ENCODE assay signal across 1 cellular context in the genomic region with DNA sequence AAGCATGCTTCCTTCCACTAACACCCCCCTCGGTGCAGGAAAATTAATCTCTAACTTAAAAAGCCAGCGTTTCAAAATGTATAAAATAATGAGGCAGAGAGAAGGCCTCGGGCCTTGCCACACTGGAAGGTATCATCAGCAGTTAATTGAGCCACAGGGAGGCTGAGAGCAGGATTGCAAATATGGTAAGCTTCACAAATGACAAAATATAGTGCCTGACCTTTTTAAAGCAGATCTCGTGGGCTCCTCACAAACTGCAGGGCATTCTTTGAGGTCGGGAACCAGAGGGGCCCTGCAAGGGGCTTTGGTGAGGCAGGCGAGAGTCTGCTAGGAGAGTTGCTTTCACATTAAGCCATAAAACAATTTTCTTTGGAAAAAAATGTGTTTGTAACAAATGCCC.
TF ChIP-seq lines count a peak whose summit lies in the region.

No MANE protein-coding gene starts in this region.

TF ChIP-seq in WTC11, 78 proteins besides CTCF, POLR2A, EP300 and RAD21:
- no peak for TF ChIP-seq TP53 (CRISPR knock-in tag; IDR thresholded peaks at IDR 0.05)
- TF ChIP-seq RORB (CRISPR knock-in tag; IDR thresholded peaks at IDR 0.05), result no peak
- TF ChIP-seq, protein P1, sequence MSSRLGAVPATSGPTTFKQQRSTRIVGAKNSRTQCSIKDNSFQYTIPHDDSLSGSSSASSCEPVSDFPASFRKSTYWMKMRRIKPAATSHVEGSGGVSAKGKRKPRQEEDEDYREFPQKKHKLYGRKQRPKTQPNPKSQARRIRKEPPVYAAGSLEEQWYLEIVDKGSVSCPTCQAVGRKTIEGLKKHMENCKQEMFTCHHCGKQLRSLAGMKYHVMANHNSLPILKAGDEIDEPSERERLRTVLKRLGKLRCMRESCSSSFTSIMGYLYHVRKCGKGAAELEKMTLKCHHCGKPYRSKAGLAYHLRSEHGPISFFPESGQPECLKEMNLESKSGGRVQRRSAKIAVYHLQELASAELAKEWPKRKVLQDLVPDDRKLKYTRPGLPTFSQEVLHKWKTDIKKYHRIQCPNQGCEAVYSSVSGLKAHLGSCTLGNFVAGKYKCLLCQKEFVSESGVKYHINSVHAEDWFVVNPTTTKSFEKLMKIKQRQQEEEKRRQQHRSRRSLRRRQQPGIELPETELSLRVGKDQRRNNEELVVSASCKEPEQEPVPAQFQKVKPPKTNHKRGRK (CRISPR knock-in tag; IDR thresholded peaks at IDR 0.05; ENCODE audit: borderline replicate concordance), result no peak
- TF ChIP-seq, protein P2, sequence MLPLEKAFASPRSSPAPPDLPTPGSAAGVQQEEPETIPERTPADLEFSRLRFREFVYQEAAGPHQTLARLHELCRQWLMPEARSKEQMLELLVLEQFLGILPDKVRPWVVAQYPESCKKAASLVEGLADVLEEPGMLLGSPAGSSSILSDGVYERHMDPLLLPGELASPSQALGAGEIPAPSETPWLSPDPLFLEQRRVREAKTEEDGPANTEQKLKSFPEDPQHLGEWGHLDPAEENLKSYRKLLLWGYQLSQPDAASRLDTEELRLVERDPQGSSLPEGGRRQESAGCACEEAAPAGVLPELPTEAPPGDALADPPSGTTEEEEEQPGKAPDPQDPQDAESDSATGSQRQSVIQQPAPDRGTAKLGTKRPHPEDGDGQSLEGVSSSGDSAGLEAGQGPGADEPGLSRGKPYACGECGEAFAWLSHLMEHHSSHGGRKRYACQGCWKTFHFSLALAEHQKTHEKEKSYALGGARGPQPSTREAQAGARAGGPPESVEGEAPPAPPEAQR (CRISPR knock-in tag; IDR thresholded peaks at IDR 0.05), result no peak
- TF ChIP-seq SP1 (CRISPR knock-in tag; conservative IDR thresholded peaks at IDR 0.05), result no peak
- no peak for TF ChIP-seq TCF7 (CRISPR knock-in tag; IDR thresholded peaks at IDR 0.05; ENCODE audit: low read depth)
- no peak for TF ChIP-seq ZNF396 (CRISPR knock-in tag; IDR thresholded peaks at IDR 0.05; ENCODE audit: borderline replicate concordance)
- no peak for TF ChIP-seq EMX1 (CRISPR knock-in tag; IDR thresholded peaks at IDR 0.05)
- TF ChIP-seq ZNF121 (CRISPR knock-in tag; IDR thresholded peaks at IDR 0.05), result no peak
- no peak for TF ChIP-seq SMAD4 (CRISPR knock-in tag; IDR thresholded peaks at IDR 0.05)
- TF ChIP-seq, protein P3, sequence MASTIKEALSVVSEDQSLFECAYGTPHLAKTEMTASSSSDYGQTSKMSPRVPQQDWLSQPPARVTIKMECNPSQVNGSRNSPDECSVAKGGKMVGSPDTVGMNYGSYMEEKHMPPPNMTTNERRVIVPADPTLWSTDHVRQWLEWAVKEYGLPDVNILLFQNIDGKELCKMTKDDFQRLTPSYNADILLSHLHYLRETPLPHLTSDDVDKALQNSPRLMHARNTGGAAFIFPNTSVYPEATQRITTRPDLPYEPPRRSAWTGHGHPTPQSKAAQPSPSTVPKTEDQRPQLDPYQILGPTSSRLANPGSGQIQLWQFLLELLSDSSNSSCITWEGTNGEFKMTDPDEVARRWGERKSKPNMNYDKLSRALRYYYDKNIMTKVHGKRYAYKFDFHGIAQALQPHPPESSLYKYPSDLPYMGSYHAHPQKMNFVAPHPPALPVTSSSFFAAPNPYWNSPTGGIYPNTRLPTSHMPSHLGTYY (CRISPR knock-in tag; IDR thresholded peaks at IDR 0.05), result no peak
- TF ChIP-seq ATF1 (CRISPR knock-in tag; IDR thresholded peaks at IDR 0.05), result no peak
- TF ChIP-seq ESRRA (CRISPR knock-in tag; IDR thresholded peaks at IDR 0.05; ENCODE audit: borderline replicate concordance), result no peak
- TF ChIP-seq HMGA2 (CRISPR knock-in tag; IDR thresholded peaks at IDR 0.05), result no peak
- TF ChIP-seq, protein P4, sequence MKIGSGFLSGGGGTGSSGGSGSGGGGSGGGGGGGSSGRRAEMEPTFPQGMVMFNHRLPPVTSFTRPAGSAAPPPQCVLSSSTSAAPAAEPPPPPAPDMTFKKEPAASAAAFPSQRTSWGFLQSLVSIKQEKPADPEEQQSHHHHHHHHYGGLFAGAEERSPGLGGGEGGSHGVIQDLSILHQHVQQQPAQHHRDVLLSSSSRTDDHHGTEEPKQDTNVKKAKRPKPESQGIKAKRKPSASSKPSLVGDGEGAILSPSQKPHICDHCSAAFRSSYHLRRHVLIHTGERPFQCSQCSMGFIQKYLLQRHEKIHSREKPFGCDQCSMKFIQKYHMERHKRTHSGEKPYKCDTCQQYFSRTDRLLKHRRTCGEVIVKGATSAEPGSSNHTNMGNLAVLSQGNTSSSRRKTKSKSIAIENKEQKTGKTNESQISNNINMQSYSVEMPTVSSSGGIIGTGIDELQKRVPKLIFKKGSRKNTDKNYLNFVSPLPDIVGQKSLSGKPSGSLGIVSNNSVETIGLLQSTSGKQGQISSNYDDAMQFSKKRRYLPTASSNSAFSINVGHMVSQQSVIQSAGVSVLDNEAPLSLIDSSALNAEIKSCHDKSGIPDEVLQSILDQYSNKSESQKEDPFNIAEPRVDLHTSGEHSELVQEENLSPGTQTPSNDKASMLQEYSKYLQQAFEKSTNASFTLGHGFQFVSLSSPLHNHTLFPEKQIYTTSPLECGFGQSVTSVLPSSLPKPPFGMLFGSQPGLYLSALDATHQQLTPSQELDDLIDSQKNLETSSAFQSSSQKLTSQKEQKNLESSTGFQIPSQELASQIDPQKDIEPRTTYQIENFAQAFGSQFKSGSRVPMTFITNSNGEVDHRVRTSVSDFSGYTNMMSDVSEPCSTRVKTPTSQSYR (CRISPR knock-in tag; IDR thresholded peaks at IDR 0.05), result no peak
- no peak for TF ChIP-seq MXD4 (CRISPR knock-in tag; IDR thresholded peaks at IDR 0.05; ENCODE audit: borderline replicate concordance)
- TF ChIP-seq, protein P5, sequence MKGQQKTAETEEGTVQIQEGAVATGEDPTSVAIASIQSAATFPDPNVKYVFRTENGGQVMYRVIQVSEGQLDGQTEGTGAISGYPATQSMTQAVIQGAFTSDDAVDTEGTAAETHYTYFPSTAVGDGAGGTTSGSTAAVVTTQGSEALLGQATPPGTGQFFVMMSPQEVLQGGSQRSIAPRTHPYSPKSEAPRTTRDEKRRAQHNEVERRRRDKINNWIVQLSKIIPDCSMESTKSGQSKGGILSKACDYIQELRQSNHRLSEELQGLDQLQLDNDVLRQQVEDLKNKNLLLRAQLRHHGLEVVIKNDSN (CRISPR knock-in tag; IDR thresholded peaks at IDR 0.05), result no peak
- TF ChIP-seq MYBL2 (CRISPR knock-in tag; IDR thresholded peaks at IDR 0.05), result no peak
